Comparison of ENCODE assay signal across 13 cellular contexts in genomic region chr2:10160226-10160955, GRCh38.
"Had no signal": no experiment of that assay in that cellular context is flagged by ENCODE, and none has a peak within 500 bp of the region (broad histone marks: within the 10 kb centered on the region; RNA-seq: fewer than 3 reads in every experiment).

No MANE protein-coding gene starts in this region.

- H3K36me3 ChIP-seq: adrenal gland, thyroid gland, uterus had no signal

- ATAC-seq: activated T-cell treated with anti-CD3 and anti-CD28 coated beads, Interleukin-2, amount 50 U/mL, for 72 hours; esophagus mucosa; T-cell had no signal

- H3K9me3 Mint-ChIP-seq: activated B cell treated with CpG ODN at 0.5 μM for 24 hours; activated T-cell treated with anti-CD3 and anti-CD28 coated beads, Interleukin-2, amount 50 U/mL, for 72 hours; naive B cell; T-cell had no signal

- DNase-seq: activated B cell treated with CpG ODN at 0.5 μM for 24 hours; activated CD4-positive, alpha-beta T cell treated with anti-CD3 and anti-CD28 coated beads, Interleukin-2, amount 50 U/mL, for 4 hours; activated naive CD4-positive, alpha-beta T cell treated with anti-CD3 and anti-CD28 coated beads, Interleukin-2, amount 50 U/mL, for 16 hours; activated T-cell treated with anti-CD3 and anti-CD28 coated beads, Interleukin-2, amount 50 U/mL, for 72 hours; adrenal gland; naive B cell; stimulated activated CD4-positive, alpha-beta T cell treated with anti-CD3 and anti-CD28 coated beads, Interleukin-4, amount 100 ng/mL, for 4 hours; T-cell; thyroid gland; uterus had no signal

- H3K27me3 ChIP-seq: adrenal gland, neutrophil, thyroid gland, uterus had no signal

- H3K27ac ChIP-seq: adrenal gland, neutrophil, thyroid gland, uterus had no signal

- H3K27ac Mint-ChIP-seq: activated B cell treated with CpG ODN at 0.5 μM for 24 hours; activated T-cell treated with anti-CD3 and anti-CD28 coated beads, Interleukin-2, amount 50 U/mL, for 72 hours; T-cell had no signal

- H3K4me3 Mint-ChIP-seq: activated B cell treated with CpG ODN at 0.5 μM for 24 hours; activated T-cell treated with anti-CD3 and anti-CD28 coated beads, Interleukin-2, amount 50 U/mL, for 72 hours; naive B cell; T-cell had no signal

- H3K27me3 Mint-ChIP-seq: activated B cell treated with CpG ODN at 0.5 μM for 24 hours, naive B cell, T-cell had no signal

- H3K36me3 Mint-ChIP-seq: naive B cell, T-cell had no signal

- H3K9me3 ChIP-seq: adrenal gland, neutrophil, thyroid gland, uterus had no signal

- H3K4me3 ChIP-seq: adrenal gland, lung, thyroid gland, uterus had no signal

- H3K4me1 ChIP-seq: adrenal gland had no signal
